In genomic region chr2:20071397-20072383, GRCh38 we compare ENCODE assay signal across 8 cellular contexts. TPM values are rescaled to one million over a fixed set of nuclear protein-coding genes. Genes with fewer than 3 reads are reported as not detected.
DNase-seq lines count a peak whose midpoint lies in the region; ATAC-seq and TF ChIP-seq lines count a peak whose summit lies in the region.
"Had no signal": no experiment of that assay in that cellular context is flagged by ENCODE, and none has a peak within 500 bp of the region (broad histone marks: within the 10 kb centered on the region; RNA-seq: fewer than 3 reads in every experiment).

No MANE protein-coding gene starts in this region.

- no peaks in the 10 kb centered on the region for H3K9me3 Mint-ChIP-seq in activated T-helper 17 cell treated with anti-CD3 and anti-CD28 coated beads, Interleukin-2, amount 50 U/mL, for 72 hours
- H3K9me3 Mint-ChIP-seq: T-helper 2 cell treated with Interferon-gamma antibody and Interleukin-4, amounts not matched to agents 5 μg/mL and 100 μg/mL, for 36 hours had no signal

- H3K4me1 ChIP-seq in right lobe of liver (no peaks in the 10 kb centered on the region), upper lobe of left lung (peaks cover 0 to 18% (median 10%) of the 10 kb centered on the region in 4 donors)

- no peak overlapping the region for H3K4me3 Mint-ChIP-seq in activated T-helper 17 cell treated with anti-CD3 and anti-CD28 coated beads, Interleukin-2, amount 50 U/mL, for 72 hours
- H3K4me3 Mint-ChIP-seq: T-helper 2 cell treated with Interferon-gamma antibody and Interleukin-4, amounts not matched to agents 5 μg/mL and 100 μg/mL, for 36 hours had no signal

- no peaks in the 10 kb centered on the region for H3K4me1 Mint-ChIP-seq in activated T-helper 17 cell treated with anti-CD3 and anti-CD28 coated beads, Interleukin-2, amount 50 U/mL, for 72 hours

- no peaks in the 10 kb centered on the region for H3K27me3 ChIP-seq in right lobe of liver
- no peaks in the 10 kb centered on the region for H3K27me3 ChIP-seq in upper lobe of left lung

- intact Hi-C loops in right lobe of liver (cut with DNase I) = no loop called here

- H3K9me3 ChIP-seq in right lobe of liver (no peaks in the 10 kb centered on the region), upper lobe of left lung (no peaks in the 10 kb centered on the region)

- no peak for TF ChIP-seq CTCF in right lobe of liver (IDR thresholded peaks at IDR 0.05)
- TF ChIP-seq CTCF in upper lobe of left lung (IDR thresholded peaks at IDR 0.05) = no peak

- TF ChIP-seq EP300 in upper lobe of left lung (IDR thresholded peaks at IDR 0.05) = no peak

- TF ChIP-seq POLR2A in right lobe of liver (IDR thresholded peaks at IDR 0.05) (no peak), upper lobe of left lung (IDR thresholded peaks at IDR 0.05) (no peak)

- ATAC-seq in right lobe of liver (peak; percentile 56 to 82 (median 70)), upper lobe of left lung (ENCODE audit: low FRiP score in 2 of 2) (peak; percentile 72 to 92), GM18517 (IDR thresholded peaks at IDR 0.05; ENCODE audit: unreplicated experiment) (no peak), HG02840 (IDR thresholded peaks at IDR 0.05; ENCODE audit: low FRiP score, unreplicated experiment) (no peak)
- no peak for ATAC-seq in activated T-helper 17 cell treated with anti-CD3 and anti-CD28 coated beads, Interleukin-2, amount 50 U/mL, for 72 hours (replicated peaks)

- DNase-seq in NCI-H1092 (lab: John Stamatoyannopoulos, UW) = peak; percentile 29
- DNase-seq in cerebellum (ENCODE audit: low spot score) = peak; percentile 73
- DNase-seq in right lobe of liver = no peak
- peak in 1 of 2 donors; percentile 15 for DNase-seq in upper lobe of left lung

- H3K27ac ChIP-seq in right lobe of liver (no peak overlapping the region), upper lobe of left lung (peak overlapping the region; percentile 60 to 72 (median 65))

- H3K4me3 ChIP-seq in right lobe of liver (no peak overlapping the region), upper lobe of left lung (no peak overlapping the region)

- H3K36me3 ChIP-seq in right lobe of liver (no peaks in the 10 kb centered on the region), upper lobe of left lung (no peaks in the 10 kb centered on the region)

- no peaks in the 10 kb centered on the region for H3K36me3 Mint-ChIP-seq in activated T-helper 17 cell treated with anti-CD3 and anti-CD28 coated beads, Interleukin-2, amount 50 U/mL, for 72 hours (ENCODE audit: low read depth)

- peaks cover 13% of the 10 kb centered on the region for H3K27me3 Mint-ChIP-seq in activated T-helper 17 cell treated with anti-CD3 and anti-CD28 coated beads, Interleukin-2, amount 50 U/mL, for 72 hours

- no peak overlapping the region for H3K27ac Mint-ChIP-seq in activated T-helper 17 cell treated with anti-CD3 and anti-CD28 coated beads, Interleukin-2, amount 50 U/mL, for 72 hours
- H3K27ac Mint-ChIP-seq: T-helper 2 cell treated with Interferon-gamma antibody and Interleukin-4, amounts not matched to agents 5 μg/mL and 100 μg/mL, for 36 hours had no signal

- 54% methylated on average over 9 of the region's 14 CpGs for WGBS in right lobe of liver (ENCODE audit: insufficient coverage, low coverage, low lambda C conversion rate, missing lambda C conversion rate)
- WGBS in upper lobe of left lung, 2 donors = 52 to 56% methylated on average over 12 to 14 of the region's 14 CpGs

RNA-seq across cellular contexts. Expression of gene LAPTM4A, which starts 20.3 kb away (rescaled TPM):
- total RNA-seq in cerebellum (71.8 TPM), right lobe of liver (100 to 1,000 TPM in 4 of 6 experiments, 10 to 100 TPM in 2; 80.0 to 143 (median 126) TPM), upper lobe of left lung (100 to 1,000 TPM in 3 of 6 donors, 10 to 100 TPM in 3; 27.2 to 210 (median 116) TPM)
- 10 to 100 TPM; 27.3 to 29.6 TPM for total RNA-seq in activated T-helper 17 cell treated with anti-CD3 and anti-CD28 coated beads, Interleukin-2, amount 50 U/mL, for 72 hours

RNA-seq across cellular contexts. Expression of gene MATN3, which starts 59.2 kb away (rescaled TPM):
- 3.1 TPM for total RNA-seq in cerebellum
- not detected for total RNA-seq in right lobe of liver
- total RNA-seq in upper lobe of left lung = 10 to 100 TPM in 2 of 6 donors, 1 to 10 TPM in 4; 1.0 to 17.3 (median 7.8) TPM
- total RNA-seq in activated T-helper 17 cell treated with anti-CD3 and anti-CD28 coated beads, Interleukin-2, amount 50 U/mL, for 72 hours = not detected

Comparison
In these comparisons a context has a peak if more than half of its experiments do, and no peak if none do; other contexts are left out.
1. DNase-seq: peak in NCI-H1092 (single experiment) and cerebellum (single experiment); none in right lobe of liver (0 of 3).
2. ATAC-seq: peak in right lobe of liver (4 of 4) and upper lobe of left lung (2 of 2); none in GM18517 (single experiment), activated T-helper 17 cell treated with anti-CD3 and anti-CD28 coated beads, Interleukin-2, amount 50 U/mL, for 72 hours (single experiment) and HG02840 (single experiment).
3. H3K27ac ChIP-seq: peak in upper lobe of left lung (4 of 4); none in right lobe of liver (0 of 3).